Comparison of ENCODE assay signal across 8 cellular contexts in genomic region chr17:37047631-37048104, GRCh38.
A peak's percentile ranks its signal among the peaks of the same experiment; 100 is the strongest.
DNase-seq lines count a peak whose midpoint lies in the region; ATAC-seq, FAIRE-seq and TF ChIP-seq lines count a peak whose summit lies in the region.

No MANE protein-coding gene starts in this region.

- no peak for TF ChIP-seq POLR2A in H1 (IDR thresholded peaks at IDR 0.05; ENCODE audit: control extremely low read depth in 1 of 2, low read depth in 2 of 2, low read length in 2 of 2)

- no peak overlapping the region for H3K56ac ChIP-seq in H1 (replicated peaks; ENCODE audit: insufficient read length, low read depth, low read length)

- CTCF ChIA-PET in CD8-positive, alpha-beta memory T cell (lab: Charles Lee): interaction anchor here (0.7 to 5.4 kb wide), 18 partner anchors 9 to 445 kb away, joined by 3 to 50 read pairs (median 4); partner anchors contain the start of gene MRM1
- CTCF ChIA-PET in H1 (lab: Charles Lee; ENCODE audit: partially characterized antibody): interaction anchor here (0.6 to 4.5 kb wide), 61 partner anchors 9 to 1932 kb away, joined by 3 to 45 read pairs (median 4); no protein-coding TSS in a partner anchor

- no peak for TF ChIP-seq EP300 in H1 (IDR thresholded peaks at IDR 0.05; ENCODE audit: borderline replicate concordance in 1 of 2, low read depth in 2 of 2, low read length in 2 of 2)

- H2BK12ac ChIP-seq in H1 (ENCODE audit: low read depth, low read length): no peak overlapping the region
- no peak overlapping the region for H2BK12ac ChIP-seq in mesenchymal stem cell (ENCODE audit: low read length in 2 of 2)

- H4K5ac ChIP-seq in H1 (ENCODE audit: insufficient read length, low read depth, low read length): no peak overlapping the region

- H4K91ac ChIP-seq in H1 (replicated peaks; ENCODE audit: insufficient read length, low read length): no peak overlapping the region
- H4K91ac ChIP-seq in mesenchymal stem cell (ENCODE audit: low read length): no peak overlapping the region

- no peak overlapping the region for H3K4ac ChIP-seq in H1 (replicated peaks; ENCODE audit: insufficient read length, low read depth, low read length)
- H3K4ac ChIP-seq in mesenchymal stem cell (ENCODE audit: low read depth in 1 of 2, low read length in 2 of 2): no peak overlapping the region

- no peak for ATAC-seq in HG02981 (IDR thresholded peaks at IDR 0.05; ENCODE audit: unreplicated experiment)

- peak; percentile 55 to 84 (median 61) for DNase-seq in CD8-positive, alpha-beta memory T cell
- peak in 69 of 76 experiments; percentile 4 to 84 (median 53) for DNase-seq in HUDEP-2 (lab: John Stamatoyannopoulos, UW; ENCODE audit: unreplicated experiment in 76 of 76)
- peak; percentile 56 for DNase-seq in NOMO-1 treated with DMSO at 0.1 percent for 48 hours (lab: John Stamatoyannopoulos, UW; ENCODE audit: unreplicated experiment)
- DNase-seq in activated CD8-positive, alpha-beta memory T cell treated with anti-CD3 and anti-CD28 coated beads for 4 hours (ENCODE audit: low read depth in 2 of 2): peak; percentile 56 to 68
- DNase-seq in H1 (ENCODE audit: low read depth in 1 of 2, low spot score in 2 of 2): peak; percentile 72 to 90
- peak; percentile 85 for DNase-seq in mesenchymal stem cell
- peak; percentile 63 to 72 for DNase-seq in stimulated activated CD8-positive, alpha-beta memory T cell treated with anti-CD3 and anti-CD28 coated beads, Interleukin-15, amount 100 ng/mL, for 48 hours (ENCODE audit: low read depth in 2 of 2)

- no peak overlapping the region for H3K4me3 Mint-ChIP-seq in CD8-positive, alpha-beta memory T cell

- no peak overlapping the region for H2AK5ac ChIP-seq in H1 (ENCODE audit: low read depth, low read length)
- H2AK5ac ChIP-seq in mesenchymal stem cell (ENCODE audit: low read length, severe bottlenecking): no peak overlapping the region

- FAIRE-seq in H1 (lab: Jason Lieb, UNC): no peak

- H2BK5ac ChIP-seq in H1 (ENCODE audit: low read depth, low read length) (no peak overlapping the region), mesenchymal stem cell (ENCODE audit: low read depth, low read length, poor library complexity, severe bottlenecking) (no peak overlapping the region)

- H2BK120ac ChIP-seq in H1 (replicated peaks; ENCODE audit: low read depth, low read length): no peak overlapping the region
- H2BK120ac ChIP-seq in mesenchymal stem cell (ENCODE audit: low read depth, low read length): no peak overlapping the region

- H3K23me2 ChIP-seq in H1 (ENCODE audit: low read depth, low read length): no peaks in the 10 kb centered on the region

- no peak overlapping the region for H2BK20ac ChIP-seq in H1 (ENCODE audit: low read length)

- H3K23ac ChIP-seq in H1 (ENCODE audit: insufficient read length) (no peak overlapping the region), mesenchymal stem cell (ENCODE audit: low read length in 2 of 2) (no peak overlapping the region)

- POLR2A ChIA-PET in CD8-positive, alpha-beta memory T cell (lab: Charles Lee): interaction anchor here (1.2 kb wide), 1 partner anchor 42 kb away, joined by 3 read pairs; no protein-coding TSS in a partner anchor
- POLR2A ChIA-PET in H1 (lab: Charles Lee; ENCODE audit: partially characterized antibody): interaction anchor here (1.2 to 1.4 kb wide), 2 partner anchors 99 to 113 kb away, joined by 3 to 4 read pairs; partner anchors contain the start of gene AATF

- no peak overlapping the region for H2BK15ac ChIP-seq in H1 (ENCODE audit: low read length)
- no peak overlapping the region for H2BK15ac ChIP-seq in mesenchymal stem cell (ENCODE audit: low read depth, poor library complexity, severe bottlenecking)

- H3K4me2 ChIP-seq in H1 (ENCODE audit: insufficient read depth in 1 of 2, low read depth in 2 of 2, low read length in 2 of 2) (no peak overlapping the region), mesenchymal stem cell (ENCODE audit: low read length, poor library complexity, severe bottlenecking) (no peak overlapping the region)

- peak overlapping the region in 7 of 8 donors; percentile 42 to 81 (median 55) for H3K27ac Mint-ChIP-seq in CD8-positive, alpha-beta memory T cell

- H3K14ac ChIP-seq in H1 (ENCODE audit: insufficient read length): no peak overlapping the region
- no peak overlapping the region for H3K14ac ChIP-seq in mesenchymal stem cell (ENCODE audit: low read length in 2 of 2)

- no peak overlapping the region for H3K9ac ChIP-seq in H1 (replicated peaks in 1 of 4; ENCODE audit: extremely low read depth in 1 of 4, low read depth in 3 of 4, low read length in 3 of 4)
- no peak overlapping the region for H3K9ac ChIP-seq in mesenchymal stem cell (ENCODE audit: low read length)

- H3K9me3 Mint-ChIP-seq in CD8-positive, alpha-beta memory T cell: no peaks in the 10 kb centered on the region

- peaks cover 0 to 59% (median 13%) of the 10 kb centered on the region in 3 donors for H3K36me3 Mint-ChIP-seq in CD8-positive, alpha-beta memory T cell

- no peak overlapping the region for H3K18ac ChIP-seq in H1 (ENCODE audit: extremely low read depth, low read length)
- no peak overlapping the region for H3K18ac ChIP-seq in mesenchymal stem cell (ENCODE audit: low read depth in 1 of 2, low read length in 2 of 2)

- H3K4me1 ChIP-seq in CD8-positive, alpha-beta memory T cell (ENCODE audit: insufficient read depth, low read length): peaks cover 6% of the 10 kb centered on the region
- H3K4me1 ChIP-seq in H1 (replicated peaks in 1 of 4; ENCODE audit: control insufficient read depth in 3 of 4, insufficient read depth in 4 of 4, low read length in 3 of 4) (peaks cover 6 to 24% (median 12%) of the 10 kb centered on the region in 4 experiments), mesenchymal stem cell (ENCODE audit: control insufficient read depth, insufficient read depth, low read depth, low read length) (peaks cover 8% of the 10 kb centered on the region)

- no peak overlapping the region for H3K27ac ChIP-seq in CD8-positive, alpha-beta memory T cell (ENCODE audit: low read depth, low read length)
- H3K27ac ChIP-seq in H1 (ENCODE audit: low read depth, low read length): no peak overlapping the region
- no peak overlapping the region for H3K27ac ChIP-seq in mesenchymal stem cell (ENCODE audit: low read length, poor library complexity, severe bottlenecking)

- no peaks in the 10 kb centered on the region for H3K79me2 ChIP-seq in H1 (ENCODE audit: control insufficient read depth in 1 of 2, insufficient read depth in 2 of 2, low read length in 2 of 2)

- H3K4me1 Mint-ChIP-seq in CD8-positive, alpha-beta memory T cell: peaks cover 9 to 15% (median 14%) of the 10 kb centered on the region in 3 donors

- peaks cover 32% of the 10 kb centered on the region for H3K36me3 ChIP-seq in CD8-positive, alpha-beta memory T cell (ENCODE audit: insufficient read depth, low read length)
- H3K36me3 ChIP-seq in H1 (ENCODE audit: control insufficient read depth in 2 of 4, insufficient read depth in 4 of 4, low read length in 3 of 4): no peaks in the 10 kb centered on the region; a peak in 1 of 8 replicates
- H3K36me3 ChIP-seq in mesenchymal stem cell (ENCODE audit: control insufficient read depth in 1 of 2, insufficient read depth in 2 of 2, low read depth in 1 of 2, low read length in 2 of 2): peaks cover 9 to 36% of the 10 kb centered on the region in 2 experiments

- 12% methylated on average over 9 of the region's 9 CpGs; no CpG with 5 or more reads in 1 of the 2 experiments for WGBS in H1 (ENCODE audit: extremely low coverage in 1 of 2, insufficient coverage in 1 of 2, insufficient read length in 1 of 2, insufficient replicate concordance in 2 of 2, low coverage in 1 of 2, low lambda C conversion rate in 2 of 2, missing lambda C conversion rate in 1 of 2), 2 experiments
- WGBS in mesenchymal stem cell: 3% methylated on average over 9 of the region's 9 CpGs

- no peaks in the 10 kb centered on the region for H3K9me3 ChIP-seq in CD8-positive, alpha-beta memory T cell (ENCODE audit: low read length)
- H3K9me3 ChIP-seq in H1 (ENCODE audit: insufficient read depth in 2 of 2, low read depth in 1 of 2, low read length in 1 of 2) (no peaks in the 10 kb centered on the region), mesenchymal stem cell (ENCODE audit: control insufficient read depth, low read length) (no peaks in the 10 kb centered on the region)

- no peaks in the 10 kb centered on the region for H3K27me3 ChIP-seq in CD8-positive, alpha-beta memory T cell (ENCODE audit: insufficient read depth, low read length, poor library complexity, severe bottlenecking)
- H3K27me3 ChIP-seq in H1 (replicated peaks in 1 of 4; ENCODE audit: control insufficient read depth in 3 of 4, extremely low read depth in 1 of 4, insufficient read depth in 3 of 4, low read length in 3 of 4): no peaks in the 10 kb centered on the region
- H3K27me3 ChIP-seq in mesenchymal stem cell (ENCODE audit: control insufficient read depth in 1 of 2, insufficient read depth in 1 of 2, low read length in 2 of 2): no peaks in the 10 kb centered on the region

- no peak overlapping the region for H2AFZ ChIP-seq in H1 (ENCODE audit: low read length)
- H2AFZ ChIP-seq in mesenchymal stem cell (ENCODE audit: low read depth, low read length): no peak overlapping the region

- peaks cover 0 to 2% of the 10 kb centered on the region in 2 experiments for H4K20me1 ChIP-seq in H1 (replicated peaks in 1 of 2; ENCODE audit: control insufficient read depth in 1 of 2, insufficient read depth in 2 of 2, low read length in 2 of 2)

- TF ChIP-seq CTCF in H1 (IDR thresholded peaks at IDR 0.05; ENCODE audit: control extremely low read depth in 1 of 3, insufficient read depth in 1 of 3, low read depth in 1 of 3, low read length in 3 of 3): peak; percentile 81 to 94 (median 88)

- H4K8ac ChIP-seq in H1 (ENCODE audit: extremely low read depth, insufficient read depth, low read length) (no peak overlapping the region), mesenchymal stem cell (ENCODE audit: low read length) (no peak overlapping the region)

- TF ChIP-seq RAD21 in H1 (IDR thresholded peaks at IDR 0.05 in 1 of 2, conservative IDR thresholded peaks at IDR 0.05 in 1 of 2; ENCODE audit: low read depth in 2 of 2, low read length in 2 of 2): peak; percentile 94 to 96

- H3K4me3 ChIP-seq in CD8-positive, alpha-beta memory T cell (ENCODE audit: low read length): no peak overlapping the region
- H3K4me3 ChIP-seq in H1 (ENCODE audit: extremely low read depth in 1 of 4, insufficient read depth in 2 of 4, low read depth in 3 of 4, low read length in 4 of 4) (no peak overlapping the region), mesenchymal stem cell (ENCODE audit: insufficient read depth in 1 of 2, low read depth in 1 of 2, low read length in 2 of 2) (no peak overlapping the region)

- no peaks in the 10 kb centered on the region for H3K79me1 ChIP-seq in H1 (ENCODE audit: low read depth, low read length)
- peaks cover 18% of the 10 kb centered on the region for H3K79me1 ChIP-seq in mesenchymal stem cell (replicated peaks; ENCODE audit: low read length, poor library complexity, severe bottlenecking)

- no peaks in the 10 kb centered on the region for H3K27me3 Mint-ChIP-seq in CD8-positive, alpha-beta memory T cell

TF ChIP-seq in H1, 55 proteins besides CTCF, POLR2A, EP300 and RAD21 (continues in another document):
- TF ChIP-seq SRF (IDR thresholded peaks at IDR 0.05; ENCODE audit: low read depth, low read length) (no peak), SP2 (IDR thresholded peaks at IDR 0.05; ENCODE audit: low read length) (no peak), SIN3A (conservative IDR thresholded peaks at IDR 0.05 in 1 of 2, IDR thresholded peaks at IDR 0.05 in 1 of 2; ENCODE audit: low read depth in 1 of 2, low read length in 2 of 2) (0 out of 4 replicates have a peak, but pooled peaks of 1 of the 2 experiments have one; percentile 40)
